8 cellular contexts compared by ENCODE assay signal in genomic region chr13:52159159-52159982, GRCh38. TPM values are rescaled to one million over a fixed set of nuclear protein-coding genes. Genes with fewer than 3 reads are reported as not detected.
DNase-seq lines count a peak whose midpoint lies in the region; ATAC-seq and TF ChIP-seq lines count a peak whose summit lies in the region.

NEK3 (minus strand) TSS chr13:52159597; CDS start chr13:52156191, 3,406 bp downstream.

- CTCF ChIA-PET in activated CD8-positive, alpha-beta T cell treated with anti-CD3 and anti-CD28 coated beads for 36 hours (lab: Charles Lee) = interaction anchor here (1.0 to 1.5 kb wide), 3 partner anchors 31 to 291 kb away, joined by 3 to 5 read pairs (median 3); partner anchors contain the start of gene VPS36

- H3K36me3 ChIP-seq in effector memory CD4-positive, alpha-beta T cell (ENCODE audit: control insufficient read depth, insufficient read depth, low read length) = no peaks in the 10 kb centered on the region
- H3K36me3 ChIP-seq in lower lobe of right lung = no peaks in the 10 kb centered on the region

- peak within 1 kb of the TSS; percentile 75 for H3K4me3 Mint-ChIP-seq in activated CD8-positive, alpha-beta T cell treated with anti-CD3 and anti-CD28 coated beads for 36 hours

- no peak within 1 kb of the TSS for H3K27ac ChIP-seq in effector memory CD4-positive, alpha-beta T cell (ENCODE audit: insufficient read depth, low read length, poor library complexity, severe bottlenecking)
- H3K27ac ChIP-seq in lower lobe of right lung = peak within 1 kb of the TSS; percentile 88

- H3K4me1 ChIP-seq in effector memory CD4-positive, alpha-beta T cell (ENCODE audit: control insufficient read depth, insufficient read depth, low read length, poor library complexity, severe bottlenecking) = peaks cover 9% of the 10 kb centered on the region
- H3K4me1 ChIP-seq in lower lobe of right lung = peaks cover 28% of the 10 kb centered on the region

- no peaks in the 10 kb centered on the region for H3K9me3 Mint-ChIP-seq in activated CD8-positive, alpha-beta T cell treated with anti-CD3 and anti-CD28 coated beads for 36 hours

- intact Hi-C loops in activated CD8-positive, alpha-beta T cell treated with anti-CD3 and anti-CD28 coated beads for 36 hours (cut with micrococcal nuclease) = no loop called here
- intact Hi-C loops in lower lobe of right lung (cut with DNase I) = no loop called here

- H3K27me3 ChIP-seq in effector memory CD4-positive, alpha-beta T cell (replicated peaks; ENCODE audit: control insufficient read depth, insufficient read depth, low read length, poor library complexity, severe bottlenecking) = no peaks in the 10 kb centered on the region
- no peaks in the 10 kb centered on the region for H3K27me3 ChIP-seq in lower lobe of right lung (ENCODE audit: low read depth)

- H3K27me3 Mint-ChIP-seq in activated CD8-positive, alpha-beta T cell treated with anti-CD3 and anti-CD28 coated beads for 36 hours = peaks cover 8% of the 10 kb centered on the region

- no peak for DNase-seq in AG09309 (ENCODE audit: low read depth)
- DNase-seq in NCI-H526 (lab: John Stamatoyannopoulos, UW) = peak; percentile 53 to 88
- peak; percentile 54 for DNase-seq in activated CD8-positive, alpha-beta T cell treated with anti-CD3 and anti-CD28 coated beads for 36 hours
- DNase-seq in effector memory CD4-positive, alpha-beta T cell = peak; percentile 11 to 37 (median 25)
- peak; percentile 75 for DNase-seq in lower lobe of right lung
- peak; percentile 5 to 44 (median 24) for DNase-seq in stimulated activated CD4-positive, alpha-beta T cell treated with anti-CD3 and anti-CD28 coated beads, TNF-alpha, amount 100 ng/mL, for 1 hour (ENCODE audit: low read depth in 3 of 3, low spot score in 1 of 3)

- POLR2A ChIA-PET in activated CD8-positive, alpha-beta T cell treated with anti-CD3 and anti-CD28 coated beads for 36 hours (lab: Charles Lee) = no interaction called here

- H3K4me3 ChIP-seq in AG09309 (ENCODE audit: control insufficient read depth, low read depth, low read length) (peak within 1 kb of the TSS; percentile 75), lower lobe of right lung (peak within 1 kb of the TSS; percentile 86)
- H3K4me3 ChIP-seq in effector memory CD4-positive, alpha-beta T cell (ENCODE audit: insufficient read depth, low read depth, low read length, poor library complexity, severe bottlenecking) = peak within 1 kb of the TSS; percentile 80

- H3K9me3 ChIP-seq in effector memory CD4-positive, alpha-beta T cell (ENCODE audit: control insufficient read depth, low read length) = no peaks in the 10 kb centered on the region
- no peaks in the 10 kb centered on the region for H3K9me3 ChIP-seq in lower lobe of right lung

- no peaks in the 10 kb centered on the region for H3K36me3 Mint-ChIP-seq in activated CD8-positive, alpha-beta T cell treated with anti-CD3 and anti-CD28 coated beads for 36 hours (ENCODE audit: low read depth)

- TF ChIP-seq CTCF in AG09309 (IDR thresholded peaks at IDR 0.05; ENCODE audit: control insufficient read depth, insufficient read depth, low read depth, low read length, missing control alignments) (no peak), lower lobe of right lung (IDR thresholded peaks at IDR 0.05) (no peak)
- no peak for TF ChIP-seq CTCF in activated CD8-positive, alpha-beta T cell treated with anti-CD3 and anti-CD28 coated beads for 36 hours (IDR thresholded peaks at IDR 0.05)

- H3K27ac Mint-ChIP-seq in activated CD8-positive, alpha-beta T cell treated with anti-CD3 and anti-CD28 coated beads for 36 hours = peak within 1 kb of the TSS; percentile 68

- peaks cover 28% of the 10 kb centered on the region for H3K4me1 Mint-ChIP-seq in activated CD8-positive, alpha-beta T cell treated with anti-CD3 and anti-CD28 coated beads for 36 hours (ENCODE audit: low read depth)

- ATAC-seq in GM18909 (IDR thresholded peaks at IDR 0.05; ENCODE audit: poor library complexity, unreplicated experiment) = peak; percentile 79
- ATAC-seq in HG03135 (IDR thresholded peaks at IDR 0.05; ENCODE audit: unreplicated experiment) = peak; percentile 76
- peak; percentile 87 for ATAC-seq in activated CD8-positive, alpha-beta T cell treated with anti-CD3 and anti-CD28 coated beads for 36 hours
- peak; percentile 94 to 96 for ATAC-seq in lower lobe of right lung

RNA-seq across cellular contexts. Expression of gene NEK3, which starts in this region (rescaled TPM):
- 1 to 10 TPM; 1.5 to 1.9 TPM for total RNA-seq in activated CD8-positive, alpha-beta T cell treated with anti-CD3 and anti-CD28 coated beads for 36 hours
- 10.9 TPM for total RNA-seq in lower lobe of right lung
